8 cellular contexts compared by ENCODE assay signal in genomic region chr14:28754209-28754985, GRCh38. TPM values are rescaled to one million over a fixed set of nuclear protein-coding genes. Genes with fewer than 3 reads are reported as not detected.
A peak's percentile ranks its signal among the peaks of the same experiment; 100 is the strongest.
DNase-seq lines count a peak whose midpoint lies in the region; ATAC-seq and TF ChIP-seq lines count a peak whose summit lies in the region.

No MANE protein-coding gene starts in this region.

- H3K27me3 Mint-ChIP-seq in Calu3 (ENCODE audit: unreplicated experiment) (peaks cover 50% of the 10 kb centered on the region), nephron (ENCODE audit: low read depth) (peaks cover 66% of the 10 kb centered on the region)
- H3K27me3 Mint-ChIP-seq in activated CD4-positive, alpha-beta T cell treated with anti-CD3 and anti-CD28 coated beads for 36 hours = peaks cover 48% of the 10 kb centered on the region

- H3K4me3 Mint-ChIP-seq in Calu3 (ENCODE audit: low read depth, unreplicated experiment) (peak overlapping the region; percentile 8), nephron (no peak overlapping the region)
- H3K4me3 Mint-ChIP-seq in activated CD4-positive, alpha-beta T cell treated with anti-CD3 and anti-CD28 coated beads for 36 hours = no peak overlapping the region

- H3K36me3 Mint-ChIP-seq in Calu3 (ENCODE audit: insufficient read depth, unreplicated experiment) (peaks cover 4% of the 10 kb centered on the region), nephron (ENCODE audit: low read depth) (no peaks in the 10 kb centered on the region)
- H3K36me3 Mint-ChIP-seq in activated CD4-positive, alpha-beta T cell treated with anti-CD3 and anti-CD28 coated beads for 36 hours (ENCODE audit: low read depth) = no peaks in the 10 kb centered on the region

- ATAC-seq in GM21526 (IDR thresholded peaks at IDR 0.05; ENCODE audit: low FRiP score, unreplicated experiment) (peak; percentile 57), GM21528 (IDR thresholded peaks at IDR 0.05; ENCODE audit: low FRiP score, unreplicated experiment) (no peak)
- no peak for ATAC-seq in activated CD4-positive, alpha-beta T cell treated with anti-CD3 and anti-CD28 coated beads for 36 hours

- intact Hi-C loops in Calu3 (cut with micrococcal nuclease; ENCODE audit: unreplicated experiment) = loop anchor here (1.0 to 10.0 kb wide), 5 partner anchors 260 to 1460 kb away; no protein-coding TSS in a partner anchor
- intact Hi-C loops in activated CD4-positive, alpha-beta T cell treated with anti-CD3 and anti-CD28 coated beads for 36 hours (cut with DNase I, micrococcal nuclease) = loop anchor here (1.0 to 10.0 kb wide), 5 partner anchors 783 to 1518 kb away; no protein-coding TSS in a partner anchor

- no TSS peak for BruUV-seq in Calu3 (replicated peaks; lab: Mats Ljungman, UMichigan)

- DNase-seq in Calu3 (peak; percentile 52), NCI-H460 (ENCODE audit: extremely low read depth, low read depth) (peak; percentile 69), choroid plexus epithelial cell (ENCODE audit: low read depth) (peak; percentile 67)
- DNase-seq in activated CD4-positive, alpha-beta T cell treated with anti-CD3 and anti-CD28 coated beads for 36 hours = no peak
- no peak for DNase-seq in activated CD8-positive, alpha-beta memory T cell treated with anti-CD3 and anti-CD28 coated beads, Interleukin-2, amount 50 U/mL, for 4 hours

- no peaks in the 10 kb centered on the region for H3K9me3 Mint-ChIP-seq in Calu3 (ENCODE audit: low read depth, unreplicated experiment)
- peaks cover 4% of the 10 kb centered on the region for H3K9me3 Mint-ChIP-seq in nephron
- H3K9me3 Mint-ChIP-seq in activated CD4-positive, alpha-beta T cell treated with anti-CD3 and anti-CD28 coated beads for 36 hours (ENCODE audit: low read depth) = no peaks in the 10 kb centered on the region

- CTCF ChIA-PET in Calu3 (lab: Charles Lee) = interaction anchor here (0.7 to 1.2 kb wide), 2 partner anchors 775 to 1314 kb away, joined by 3 read pairs; no protein-coding TSS in a partner anchor
- CTCF ChIA-PET in activated CD4-positive, alpha-beta T cell treated with anti-CD3 and anti-CD28 coated beads for 36 hours (lab: Charles Lee) = interaction anchor here (1.1 kb wide), 1 partner anchor 1516 kb away, joined by 3 read pairs; no protein-coding TSS in a partner anchor

- TF ChIP-seq CTCF in Calu3 (IDR thresholded peaks at IDR 0.05; ENCODE audit: unreplicated experiment) = peak; percentile 44
- TF ChIP-seq CTCF in choroid plexus epithelial cell (conservative IDR thresholded peaks at IDR 0.05; ENCODE audit: low read depth, low read length) = peak; percentile 82
- peak; percentile 73 to 81 (median 78) for TF ChIP-seq CTCF in nephron (IDR thresholded peaks at IDR 0.05; ENCODE audit: unreplicated experiment in 3 of 3)

- no peak overlapping the region for H3K4me3 ChIP-seq in choroid plexus epithelial cell (ENCODE audit: low read depth, low read length)

- H3K27ac Mint-ChIP-seq in Calu3 (ENCODE audit: unreplicated experiment) = no peak overlapping the region
- no peak overlapping the region for H3K27ac Mint-ChIP-seq in nephron
- no peak overlapping the region for H3K27ac Mint-ChIP-seq in activated CD4-positive, alpha-beta T cell treated with anti-CD3 and anti-CD28 coated beads for 36 hours

- POLR2A ChIA-PET in activated CD4-positive, alpha-beta T cell treated with anti-CD3 and anti-CD28 coated beads for 36 hours (lab: Charles Lee) = no interaction called here

- H3K4me1 Mint-ChIP-seq in Calu3 (ENCODE audit: low read depth, unreplicated experiment) (peaks cover 18% of the 10 kb centered on the region), nephron (peaks cover 8% of the 10 kb centered on the region)
- H3K4me1 Mint-ChIP-seq in activated CD4-positive, alpha-beta T cell treated with anti-CD3 and anti-CD28 coated beads for 36 hours = no peaks in the 10 kb centered on the region

RNA-seq across cellular contexts. Expression of gene FOXG1, which starts 12.2 kb away (rescaled TPM):
- not detected in 2 replicates for total RNA-seq in Calu3 (2022)
- 0.02 TPM in 1 of 2 replicates, not detected in the other for total RNA-seq in NCI-H460 (2014; rRNA removed; shearing (Covaris generic))
- 0.18 and 1.1 TPM in 2 replicates for polyA plus RNA-seq in NCI-H460 (2014; cell fraction: nucleus; rRNA removed)
- total RNA-seq in activated CD4-positive, alpha-beta T cell treated with anti-CD3 and anti-CD28 coated beads for 36 hours = not detected

Comparison
In these comparisons a context has a peak if more than half of its experiments do, and no peak if none do; other contexts are left out.
1. DNase-seq: peak in Calu3 (single experiment), NCI-H460 (single experiment) and choroid plexus epithelial cell (single experiment); none in activated CD4-positive, alpha-beta T cell treated with anti-CD3 and anti-CD28 coated beads for 36 hours (single experiment) and activated CD8-positive, alpha-beta memory T cell treated with anti-CD3 and anti-CD28 coated beads, Interleukin-2, amount 50 U/mL, for 4 hours (single experiment).
2. Peak in every context shown above with its lines, with median percentiles within 50 percentile points of each other: CTCF ChIP-seq.